27 cellular contexts compared by ENCODE assay signal in genomic region chr9:135007601-135008000, GRCh38.
"Had no signal": no experiment of that assay in that cellular context is flagged by ENCODE, and none has a peak within 500 bp of the region (broad histone marks: within the 10 kb centered on the region; RNA-seq: fewer than 3 reads in every experiment).

No MANE protein-coding gene starts in this region.

- H3K27me3 ChIP-seq: colonic mucosa, gastrocnemius medialis, hepatocyte, left lung had no signal

- H3K4me3 ChIP-seq: colonic mucosa, esophagus squamous epithelium, gastrocnemius medialis, hepatocyte, left lung, lung had no signal

- H3K79me2 ChIP-seq: hepatocyte had no signal

- H3K9me3 Mint-ChIP-seq: dendritic cell treated with granulocyte-macrophage colony-stimulating factor and Interleukin-4, amounts not matched to agents 40 ng/mL and 50 ng/mL, for 4 days; effector memory CD8-positive, alpha-beta T cell; immature natural killer cell; memory B cell had no signal

- H3K4me1 ChIP-seq: colonic mucosa, esophagus squamous epithelium, gastrocnemius medialis, left lung had no signal

- H3K4me3 Mint-ChIP-seq: dendritic cell treated with granulocyte-macrophage colony-stimulating factor and Interleukin-4, amounts not matched to agents 40 ng/mL and 50 ng/mL, for 4 days; effector memory CD8-positive, alpha-beta T cell; endodermal cell; immature natural killer cell; memory B cell had no signal

- H3K36me3 Mint-ChIP-seq: immature natural killer cell, memory B cell had no signal

- H3K27ac ChIP-seq: colonic mucosa, epithelial cell of prostate, esophagus squamous epithelium, gastrocnemius medialis, hepatocyte, left lung had no signal

- H3K4me1 Mint-ChIP-seq: endodermal cell, immature natural killer cell, memory B cell had no signal

- H3K36me3 ChIP-seq: colonic mucosa, esophagus squamous epithelium, gastrocnemius medialis, left lung had no signal

- H2AFZ ChIP-seq: hepatocyte had no signal

- ATAC-seq: effector memory CD8-positive, alpha-beta T cell; esophagus mucosa; gastrocnemius medialis; left cardiac atrium; left lung; left ventricle myocardium superior had no signal

- H3K27me3 Mint-ChIP-seq: memory B cell had no signal

- H3K27ac Mint-ChIP-seq: dendritic cell treated with granulocyte-macrophage colony-stimulating factor and Interleukin-4, amounts not matched to agents 40 ng/mL and 50 ng/mL, for 4 days; effector memory CD8-positive, alpha-beta T cell; endodermal cell; immature natural killer cell; memory B cell had no signal

- DNase-seq: colonic mucosa; cortex of kidney; effector CD8-positive, alpha-beta T cell; effector memory CD8-positive, alpha-beta T cell; endodermal cell; erythroblast; esophagus squamous epithelium; foreskin fibroblast; foreskin melanocyte; gastrocnemius medialis; glutamatergic neuron; head of caudate nucleus; hypothalamus; immature natural killer cell; islet precursor cell; left cardiac atrium; left ventricle myocardium superior; mammary epithelial cell; mesendoderm; midbrain had no signal

- H3K4me2 ChIP-seq: hepatocyte had no signal

- H3K9me3 ChIP-seq: colonic mucosa, esophagus squamous epithelium, gastrocnemius medialis, left lung had no signal
